ENCODE assay signal across 14 cellular contexts in the genomic region with DNA sequence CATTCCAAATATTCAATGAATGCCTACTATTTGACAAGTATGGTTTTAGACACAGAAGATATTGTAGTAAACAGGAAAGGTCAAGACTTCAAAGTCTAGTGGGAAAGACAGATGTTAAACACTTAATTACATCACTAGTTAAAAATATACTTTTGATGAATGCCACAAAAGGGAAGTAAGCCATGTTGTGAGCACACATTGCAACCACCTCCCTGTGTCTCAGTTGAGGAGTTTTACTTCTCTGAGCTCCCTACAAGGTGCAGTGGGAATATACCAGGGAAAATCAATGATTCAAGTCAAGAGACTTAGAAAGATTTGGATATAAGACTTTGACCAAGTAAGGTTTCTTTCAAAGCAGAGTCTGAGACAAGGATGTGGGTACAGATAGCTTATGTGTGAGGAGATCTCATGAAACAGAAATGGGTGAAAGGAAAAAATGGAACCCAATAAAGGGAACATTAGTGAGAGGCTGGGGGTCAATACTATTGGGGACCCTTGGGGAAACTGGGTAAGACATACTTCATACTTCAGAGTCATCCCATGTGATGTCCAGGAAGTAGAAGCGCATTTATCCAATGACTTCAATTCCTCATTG.
DNase-seq lines count a peak whose midpoint lies in the region; ATAC-seq and TF ChIP-seq lines count a peak whose summit lies in the region.
"Had no signal": no experiment of that assay in that cellular context is flagged by ENCODE, and none has a peak within 500 bp of the region (broad histone marks: within the 10 kb centered on the region; RNA-seq: fewer than 3 reads in every experiment).

No MANE protein-coding gene starts in this region.

- no peak for TF ChIP-seq CTCF in breast epithelium (IDR thresholded peaks at IDR 0.05)

- ATAC-seq in GM19328 (IDR thresholded peaks at IDR 0.05; ENCODE audit: unreplicated experiment), result peak; percentile 71
- peak; percentile 87 for ATAC-seq in HG02798 (IDR thresholded peaks at IDR 0.05; ENCODE audit: poor library complexity, unreplicated experiment)
- peak; percentile 94 for ATAC-seq in HG03571 (IDR thresholded peaks at IDR 0.05; ENCODE audit: unreplicated experiment)
- ATAC-seq in stimulated activated naive B cell treated with anti-CD40 and anti-IgM and Interleukin-4, amounts not matched to agents 10 μg/mL and 1 μg/mL and 100 μg/mL, for 72 hours (replicated peaks), result peak; percentile 81 to 82
- no peak for ATAC-seq in activated CD8-positive, alpha-beta T cell treated with anti-CD3 and anti-CD28 coated beads, Interleukin-2, amount 10 ng/mL, durations not matched to agents 7 days and 5 days
- ATAC-seq: activated T-cell treated with anti-CD3 and anti-CD28 coated beads, Interleukin-2, amount 50 U/mL, for 72 hours had no signal

- H3K27ac Mint-ChIP-seq in stimulated activated naive B cell treated with anti-CD40 and anti-IgM and Interleukin-4, amounts not matched to agents 10 μg/mL and 1 μg/mL and 100 μg/mL, for 72 hours, result peak overlapping the region; percentile 98
- H3K27ac Mint-ChIP-seq in T-helper 2 cell treated with Interferon-gamma antibody and Interleukin-4, amounts not matched to agents 5 μg/mL and 100 μg/mL, for 36 hours, result no peak overlapping the region
- no peak overlapping the region for H3K27ac Mint-ChIP-seq in activated CD8-positive, alpha-beta T cell treated with anti-CD3 and anti-CD28 coated beads, Interleukin-2, amount 10 ng/mL, durations not matched to agents 7 days and 5 days
- H3K27ac Mint-ChIP-seq: activated T-cell treated with anti-CD3 and anti-CD28 coated beads, Interleukin-2, amount 50 U/mL, for 72 hours had no signal

- peaks cover 22 to 36% of the 10 kb centered on the region in 2 donors for H3K36me3 Mint-ChIP-seq in stimulated activated naive B cell treated with anti-CD40 and anti-IgM and Interleukin-4, amounts not matched to agents 10 μg/mL and 1 μg/mL and 100 μg/mL, for 72 hours
- H3K36me3 Mint-ChIP-seq in T-helper 2 cell treated with Interferon-gamma antibody and Interleukin-4, amounts not matched to agents 5 μg/mL and 100 μg/mL, for 36 hours (ENCODE audit: low read depth), result no peaks in the 10 kb centered on the region
- no peaks in the 10 kb centered on the region for H3K36me3 Mint-ChIP-seq in activated CD8-positive, alpha-beta T cell treated with anti-CD3 and anti-CD28 coated beads, Interleukin-2, amount 10 ng/mL, durations not matched to agents 7 days and 5 days (ENCODE audit: low read depth)

- H3K4me1 Mint-ChIP-seq in stimulated activated naive B cell treated with anti-CD40 and anti-IgM and Interleukin-4, amounts not matched to agents 10 μg/mL and 1 μg/mL and 100 μg/mL, for 72 hours, result peaks cover 45 to 87% of the 10 kb centered on the region in 2 donors
- no peaks in the 10 kb centered on the region for H3K4me1 Mint-ChIP-seq in T-helper 2 cell treated with Interferon-gamma antibody and Interleukin-4, amounts not matched to agents 5 μg/mL and 100 μg/mL, for 36 hours (ENCODE audit: low read depth)
- H3K4me1 Mint-ChIP-seq in activated CD8-positive, alpha-beta T cell treated with anti-CD3 and anti-CD28 coated beads, Interleukin-2, amount 10 ng/mL, durations not matched to agents 7 days and 5 days (ENCODE audit: low read depth), result no peaks in the 10 kb centered on the region

- peaks cover 12 to 23% of the 10 kb centered on the region in 2 donors for H3K9me3 Mint-ChIP-seq in stimulated activated naive B cell treated with anti-CD40 and anti-IgM and Interleukin-4, amounts not matched to agents 10 μg/mL and 1 μg/mL and 100 μg/mL, for 72 hours
- H3K9me3 Mint-ChIP-seq in T-helper 2 cell treated with Interferon-gamma antibody and Interleukin-4, amounts not matched to agents 5 μg/mL and 100 μg/mL, for 36 hours, result peaks cover 18% of the 10 kb centered on the region
- H3K9me3 Mint-ChIP-seq in activated CD8-positive, alpha-beta T cell treated with anti-CD3 and anti-CD28 coated beads, Interleukin-2, amount 10 ng/mL, durations not matched to agents 7 days and 5 days (ENCODE audit: insufficient read depth), result no peaks in the 10 kb centered on the region

- CTCF ChIA-PET in activated CD8-positive, alpha-beta T cell treated with anti-CD3 and anti-CD28 coated beads, Interleukin-2, amount 10 ng/mL, durations not matched to agents 7 days and 5 days (lab: Charles Lee), result no interaction called here

- H3K27ac ChIP-seq in breast epithelium, result no peak overlapping the region
- H3K27ac ChIP-seq: tibial artery had no signal

- no peaks in the 10 kb centered on the region for H3K27me3 ChIP-seq in breast epithelium
- H3K27me3 ChIP-seq: tibial artery had no signal

- no peaks in the 10 kb centered on the region for H3K27me3 Mint-ChIP-seq in stimulated activated naive B cell treated with anti-CD40 and anti-IgM and Interleukin-4, amounts not matched to agents 10 μg/mL and 1 μg/mL and 100 μg/mL, for 72 hours
- no peaks in the 10 kb centered on the region for H3K27me3 Mint-ChIP-seq in T-helper 2 cell treated with Interferon-gamma antibody and Interleukin-4, amounts not matched to agents 5 μg/mL and 100 μg/mL, for 36 hours (ENCODE audit: low read depth)
- H3K27me3 Mint-ChIP-seq in activated CD8-positive, alpha-beta T cell treated with anti-CD3 and anti-CD28 coated beads, Interleukin-2, amount 10 ng/mL, durations not matched to agents 7 days and 5 days (ENCODE audit: low read depth), result no peaks in the 10 kb centered on the region

- H3K9me3 ChIP-seq in breast epithelium, result no peaks in the 10 kb centered on the region

- peak; percentile 34 for DNase-seq in stimulated activated naive B cell treated with anti-CD40 and anti-IgM and Interleukin-4, amounts not matched to agents 10 μg/mL and 1 μg/mL and 100 μg/mL, for 72 hours
- no peak for DNase-seq in T-helper 2 cell treated with Interferon-gamma antibody and Interleukin-4, amounts not matched to agents 5 μg/mL and 100 μg/mL, for 36 hours (ENCODE audit: low spot score)
- no peak for DNase-seq in activated CD8-positive, alpha-beta T cell treated with anti-CD3 and anti-CD28 coated beads, Interleukin-2, amount 10 ng/mL, durations not matched to agents 7 days and 5 days
- no peak for DNase-seq in breast epithelium (ENCODE audit: low spot score in 2 of 2)
- DNase-seq: activated T-cell treated with anti-CD3 and anti-CD28 coated beads, Interleukin-2, amount 50 U/mL, for 72 hours; GF-D8; head of caudate nucleus; NCI-H226; stimulated activated CD4-positive, alpha-beta T cell treated with anti-CD3 and anti-CD28 coated beads, Interleukin-2, amount 100 ng/mL, for 24 hours; T-helper 1 cell; tibial artery had no signal

- TF ChIP-seq POLR2A in breast epithelium (IDR thresholded peaks at IDR 0.05), result no peak

- intact Hi-C loops in breast epithelium (cut with DNase I; ENCODE audit: low total_unique reads), result no loop called here

- H3K36me3 ChIP-seq in breast epithelium, result no peaks in the 10 kb centered on the region
- H3K36me3 ChIP-seq: tibial artery had no signal

- POLR2A ChIA-PET in activated CD8-positive, alpha-beta T cell treated with anti-CD3 and anti-CD28 coated beads, Interleukin-2, amount 10 ng/mL, durations not matched to agents 7 days and 5 days (lab: Charles Lee), result no interaction called here

- no peak overlapping the region for H3K4me3 ChIP-seq in breast epithelium
- H3K4me3 ChIP-seq: tibial artery had no signal

- peak overlapping the region; percentile 50 to 51 for H3K4me3 Mint-ChIP-seq in stimulated activated naive B cell treated with anti-CD40 and anti-IgM and Interleukin-4, amounts not matched to agents 10 μg/mL and 1 μg/mL and 100 μg/mL, for 72 hours
- no peak overlapping the region for H3K4me3 Mint-ChIP-seq in T-helper 2 cell treated with Interferon-gamma antibody and Interleukin-4, amounts not matched to agents 5 μg/mL and 100 μg/mL, for 36 hours
- H3K4me3 Mint-ChIP-seq in activated CD8-positive, alpha-beta T cell treated with anti-CD3 and anti-CD28 coated beads, Interleukin-2, amount 10 ng/mL, durations not matched to agents 7 days and 5 days, result no peak overlapping the region
- H3K4me3 Mint-ChIP-seq: activated T-cell treated with anti-CD3 and anti-CD28 coated beads, Interleukin-2, amount 50 U/mL, for 72 hours had no signal

- H3K4me1 ChIP-seq in breast epithelium, result no peaks in the 10 kb centered on the region

Comparison
In these comparisons a context has a peak if more than half of its experiments do, and no peak if none do; other contexts are left out.
1. H3K4me3 Mint-ChIP-seq: peak in stimulated activated naive B cell treated with anti-CD40 and anti-IgM and Interleukin-4, amounts not matched to agents 10 μg/mL and 1 μg/mL and 100 μg/mL, for 72 hours (2 of 2); none in T-helper 2 cell treated with Interferon-gamma antibody and Interleukin-4, amounts not matched to agents 5 μg/mL and 100 μg/mL, for 36 hours (single experiment) and activated CD8-positive, alpha-beta T cell treated with anti-CD3 and anti-CD28 coated beads, Interleukin-2, amount 10 ng/mL, durations not matched to agents 7 days and 5 days (single experiment).